Comparison of ENCODE assay signal across 8 cellular contexts in genomic region chr15:31266712-31267111, GRCh38. TPM values are rescaled to one million over a fixed set of nuclear protein-coding genes. Genes with fewer than 3 reads are reported as not detected.
DNase-seq lines count a peak whose midpoint lies in the region; ATAC-seq and TF ChIP-seq lines count a peak whose summit lies in the region.

No MANE protein-coding gene starts in this region.

- no peaks in the 10 kb centered on the region for H3K79me1 ChIP-seq in mesendoderm (ENCODE audit: low read length)

- no peak overlapping the region for H3K4ac ChIP-seq in mesendoderm (ENCODE audit: low read depth, low read length)

- no peak overlapping the region for H2BK5ac ChIP-seq in mesendoderm (ENCODE audit: low read length)

- no peaks in the 10 kb centered on the region for H3K9me3 Mint-ChIP-seq in natural killer cell treated with Interleukin-12 subunit alpha and Interleukin-12 subunit beta and Interleukin-15 and Interleukin-18, amount 100 ng/mL, for 72 hours

- no peak overlapping the region for H2BK120ac ChIP-seq in mesendoderm (ENCODE audit: low read depth, low read length)

- H3K4me1 ChIP-seq in SJCRH30 (peaks cover 54% of the 10 kb centered on the region), mesendoderm (ENCODE audit: control insufficient read depth, low read depth, low read length) (no peaks in the 10 kb centered on the region), gastroesophageal sphincter (peaks cover 0 to 27% (median 0%) of the 10 kb centered on the region in 3 donors)

- H3K36me3 ChIP-seq in H7 (replicated peaks; ENCODE audit: control insufficient read depth, insufficient read depth, low read length), result no peaks in the 10 kb centered on the region
- H3K36me3 ChIP-seq in SJCRH30, result no peaks in the 10 kb centered on the region
- no peaks in the 10 kb centered on the region for H3K36me3 ChIP-seq in mesendoderm (ENCODE audit: control insufficient read depth, insufficient read depth, low read length)
- H3K36me3 ChIP-seq in gastroesophageal sphincter, result no peaks in the 10 kb centered on the region

- H3K9me3 ChIP-seq in SJCRH30 (replicated peaks) (no peaks in the 10 kb centered on the region), gastroesophageal sphincter (no peaks in the 10 kb centered on the region)

- no peak for TF ChIP-seq EP300 in gastroesophageal sphincter (IDR thresholded peaks at IDR 0.05)

- peak; percentile 1 for ATAC-seq in GM18519 (IDR thresholded peaks at IDR 0.05; ENCODE audit: low FRiP score, unreplicated experiment)
- peak; percentile 14 to 46 for ATAC-seq in natural killer cell treated with Interleukin-12 subunit alpha and Interleukin-12 subunit beta and Interleukin-15 and Interleukin-18, amount 100 ng/mL, for 72 hours
- no peak for ATAC-seq in gastroesophageal sphincter

- H3K9ac ChIP-seq in mesendoderm (ENCODE audit: low read length), result no peak overlapping the region

- peak overlapping the region; percentile 92 for H3K27ac ChIP-seq in SJCRH30
- H3K27ac ChIP-seq in mesendoderm (ENCODE audit: low read depth, low read length), result no peak overlapping the region
- H3K27ac ChIP-seq in gastroesophageal sphincter, result peak overlapping the region in 1 of 4 donors; percentile 37

- H3K27ac Mint-ChIP-seq in natural killer cell treated with Interleukin-12 subunit alpha and Interleukin-12 subunit beta and Interleukin-15 and Interleukin-18, amount 100 ng/mL, for 72 hours, result peak overlapping the region; percentile 92 to 96

- H3K36me3 Mint-ChIP-seq in natural killer cell treated with Interleukin-12 subunit alpha and Interleukin-12 subunit beta and Interleukin-15 and Interleukin-18, amount 100 ng/mL, for 72 hours, result no peaks in the 10 kb centered on the region

- H3K79me2 ChIP-seq in mesendoderm (ENCODE audit: control insufficient read depth, insufficient read depth, low read length), result no peaks in the 10 kb centered on the region

- no peak overlapping the region for H3K23ac ChIP-seq in mesendoderm (ENCODE audit: low read length)

- whole genome bisulfite sequencing in mesendoderm (ENCODE audit: extremely low coverage, insufficient coverage, low lambda C conversion rate), result no CpG with 5 or more reads among the region's 13 CpGs
- WGBS in gastroesophageal sphincter (ENCODE audit: low coverage in 1 of 2), 2 donors, result 70% methylated on average over 2 of the region's 13 CpGs; no CpG with 5 or more reads in 1 of the 2 donors

- DNase-seq in H7 (peak; percentile 48), SJCRH30 (peak in 1 of 2 experiments; percentile 81), mesendoderm (no peak), activated gamma-delta T cell treated with Interleukin-2 at 50 U/mL for 16 hours (no peak), superior temporal gyrus (ENCODE audit: extremely low spot score) (no peak)
- DNase-seq in natural killer cell treated with Interleukin-12 subunit alpha and Interleukin-12 subunit beta and Interleukin-15 and Interleukin-18, amount 100 ng/mL, for 72 hours (ENCODE audit: low spot score), result peak; percentile 48

- no peaks in the 10 kb centered on the region for H3K27me3 Mint-ChIP-seq in natural killer cell treated with Interleukin-12 subunit alpha and Interleukin-12 subunit beta and Interleukin-15 and Interleukin-18, amount 100 ng/mL, for 72 hours

- no peak overlapping the region for H3K56ac ChIP-seq in mesendoderm (ENCODE audit: low read length)

- H4K8ac ChIP-seq in mesendoderm (ENCODE audit: low read depth, low read length), result no peak overlapping the region

- no peak overlapping the region for H3K18ac ChIP-seq in mesendoderm (ENCODE audit: low read length)

- H3K4me3 Mint-ChIP-seq in natural killer cell treated with Interleukin-12 subunit alpha and Interleukin-12 subunit beta and Interleukin-15 and Interleukin-18, amount 100 ng/mL, for 72 hours, result peak overlapping the region; percentile 81

- TF ChIP-seq POLR2A in gastroesophageal sphincter (IDR thresholded peaks at IDR 0.05), result no peak

- H3K4me2 ChIP-seq in mesendoderm (ENCODE audit: low read length), result no peak overlapping the region

- no peak overlapping the region for H4K5ac ChIP-seq in mesendoderm (ENCODE audit: low read length)

- no peak for TF ChIP-seq CTCF in gastroesophageal sphincter (IDR thresholded peaks at IDR 0.05)

- H3K27me3 ChIP-seq in H7 (ENCODE audit: control insufficient read depth, insufficient read depth, low read length) (no peaks in the 10 kb centered on the region), SJCRH30 (no peaks in the 10 kb centered on the region), mesendoderm (ENCODE audit: insufficient read depth, low read length, poor library complexity) (no peaks in the 10 kb centered on the region), gastroesophageal sphincter (no peaks in the 10 kb centered on the region)

- peaks cover 64 to 66% of the 10 kb centered on the region in 2 donors for H3K4me1 Mint-ChIP-seq in natural killer cell treated with Interleukin-12 subunit alpha and Interleukin-12 subunit beta and Interleukin-15 and Interleukin-18, amount 100 ng/mL, for 72 hours (ENCODE audit: low read depth in 2 of 2)

- no peak overlapping the region for H3K4me3 ChIP-seq in H7 (ENCODE audit: insufficient read depth, low read depth, low read length)
- H3K4me3 ChIP-seq in SJCRH30, result peak overlapping the region; percentile 11; the same call in 1 of the 2 replicates
- H3K4me3 ChIP-seq in mesendoderm (ENCODE audit: low read length), result no peak overlapping the region
- H3K4me3 ChIP-seq in gastroesophageal sphincter, result no peak overlapping the region

- no peak overlapping the region for H2BK15ac ChIP-seq in mesendoderm (replicated peaks; ENCODE audit: low read depth)

- no peak overlapping the region for H2AK5ac ChIP-seq in mesendoderm (ENCODE audit: low read length)

RNA-seq across cellular contexts. Expression of gene KLF13, which starts 59.9 kb away (rescaled TPM):
- total RNA-seq in H7 (2014; rRNA removed; shearing (Covaris generic)), result 29.5 and 36.5 TPM in 2 replicates
- 33.1 and 34.7 TPM in 2 replicates for total RNA-seq in SJCRH30 (2014; rRNA removed; shearing (Covaris generic))
- 100 to 1,000 TPM in 1 of 2 donors, 10 to 100 TPM in 1; 95.1 to 153 TPM for total RNA-seq in natural killer cell treated with Interleukin-12 subunit alpha and Interleukin-12 subunit beta and Interleukin-15 and Interleukin-18, amount 100 ng/mL, for 72 hours
- polyA plus RNA-seq in mesendoderm (2013, experiment 1 of 2), result 28.4 TPM
- polyA plus RNA-seq in mesendoderm (2013, experiment 2 of 2), result 29.2 TPM
- total RNA-seq in gastroesophageal sphincter, result 100 to 1,000 TPM in 1 of 4 donors, 10 to 100 TPM in 3; 49.7 to 106 (median 76.1) TPM

Comparison
In these comparisons a context has a peak if more than half of its experiments do, and no peak if none do; other contexts are left out.
1. DNase-seq: peak in H7 (single experiment) and natural killer cell treated with Interleukin-12 subunit alpha and Interleukin-12 subunit beta and Interleukin-15 and Interleukin-18, amount 100 ng/mL, for 72 hours (single experiment); none in mesendoderm (single experiment), activated gamma-delta T cell treated with Interleukin-2 at 50 U/mL for 16 hours (single experiment) and superior temporal gyrus (single experiment).